ENCODE assay signal across 7 cellular contexts in genomic region chr2:15636972-15637785, GRCh38. TPM values are rescaled to one million over a fixed set of nuclear protein-coding genes. Genes with fewer than 3 reads are reported as not detected.
DNase-seq lines count a peak whose midpoint lies in the region; ATAC-seq, FAIRE-seq and TF ChIP-seq lines count a peak whose summit lies in the region.

No MANE protein-coding gene starts in this region.

- no peak for FAIRE-seq in astrocyte (lab: Jason Lieb, UNC)

- no peak overlapping the region for H3K4me2 ChIP-seq in astrocyte (ENCODE audit: low read length)
- H3K4me2 ChIP-seq in smooth muscle cell: no peak overlapping the region

- H3K4me1 ChIP-seq in astrocyte (ENCODE audit: insufficient read depth, low read length) (peaks cover 24% of the 10 kb centered on the region), smooth muscle cell (ENCODE audit: low read depth) (no peaks in the 10 kb centered on the region)

- in situ Hi-C loops in KBM-7 (cut with MboI; ENCODE audit: low pct_unique_long_range_greater_than_20kb, low sequenced_read_pairs): no loop called here

- H3K4me3 ChIP-seq in astrocyte (ENCODE audit: insufficient read depth, low read depth, low read length) (no peak overlapping the region), smooth muscle cell (no peak overlapping the region)

- H3K27me3 ChIP-seq in astrocyte (ENCODE audit: insufficient read depth, low read length) (no peaks in the 10 kb centered on the region), smooth muscle cell (ENCODE audit: low read depth) (no peaks in the 10 kb centered on the region)

- H2AFZ ChIP-seq in astrocyte (ENCODE audit: low read depth, low read length): no peak overlapping the region
- no peak overlapping the region for H2AFZ ChIP-seq in smooth muscle cell (ENCODE audit: low read depth)

- H3K9ac ChIP-seq in astrocyte (ENCODE audit: low read length) (peak overlapping the region; percentile 15), smooth muscle cell (ENCODE audit: low read depth) (no peak overlapping the region)

- peaks cover 10% of the 10 kb centered on the region for H3K9me3 Mint-ChIP-seq in astrocyte (ENCODE audit: unreplicated experiment)

- H3K9me3 ChIP-seq in astrocyte (ENCODE audit: insufficient read depth, low read depth, low read length) (peaks cover 4% of the 10 kb centered on the region), smooth muscle cell (replicated peaks; ENCODE audit: low read depth) (peaks cover 2% of the 10 kb centered on the region)

- H3K36me3 ChIP-seq in astrocyte (ENCODE audit: insufficient read depth, low read length): peaks cover 26% of the 10 kb centered on the region
- peaks cover 12% of the 10 kb centered on the region for H3K36me3 ChIP-seq in smooth muscle cell (ENCODE audit: low read depth)

- ATAC-seq in GM21786 (IDR thresholded peaks at IDR 0.05; ENCODE audit: unreplicated experiment) (peak; percentile 95), SK-N-SH treated with all-trans-retinoic acid at 6 μM for 48 hours (peak; percentile 94)

- H3K27me3 Mint-ChIP-seq in astrocyte (ENCODE audit: low read depth, unreplicated experiment): no peaks in the 10 kb centered on the region

- WGBS in smooth muscle cell (ENCODE audit: low lambda C conversion rate): 25% methylated on average over 6 of the region's 6 CpGs

- no peak overlapping the region for H3K4me3 Mint-ChIP-seq in astrocyte (ENCODE audit: unreplicated experiment)

- peak overlapping the region; percentile 15 for H3K27ac Mint-ChIP-seq in astrocyte (ENCODE audit: unreplicated experiment)

- peaks cover 23% of the 10 kb centered on the region for H3K36me3 Mint-ChIP-seq in astrocyte (ENCODE audit: low read depth, unreplicated experiment)

- H3K27ac ChIP-seq in astrocyte (ENCODE audit: low read depth, low read length): no peak overlapping the region
- H3K27ac ChIP-seq in smooth muscle cell (ENCODE audit: low read depth): no peak overlapping the region

- H3K4me1 Mint-ChIP-seq in astrocyte (ENCODE audit: low read depth, unreplicated experiment): peaks cover 51% of the 10 kb centered on the region

- TF ChIP-seq CTCF in GM12872 (IDR thresholded peaks at IDR 0.05; ENCODE audit: insufficient read depth, low read depth, low read length) (peak; percentile 77), astrocyte (IDR thresholded peaks at IDR 0.05; ENCODE audit: insufficient read depth, low read depth, low read length) (peak; percentile 93), smooth muscle cell (IDR thresholded peaks at IDR 0.05; ENCODE audit: borderline replicate concordance, insufficient read depth, poor library complexity, severe bottlenecking) (peak; percentile 97)

- H4K20me1 ChIP-seq in astrocyte (ENCODE audit: insufficient read depth, low read length): peaks cover 16% of the 10 kb centered on the region
- H4K20me1 ChIP-seq in smooth muscle cell (ENCODE audit: low read depth): no peaks in the 10 kb centered on the region

- DNase-seq in KBM-7 (peak; percentile 67), astrocyte (ENCODE audit: low read depth) (peak; percentile 46), hippocampal formation (lab: John Stamatoyannopoulos, UW) (peak; percentile 75 to 85), smooth muscle cell (lab: John Stamatoyannopoulos, UW; ENCODE audit: unreplicated experiment) (peak; percentile 4)

- H3K79me2 ChIP-seq in astrocyte (ENCODE audit: insufficient read depth, low read length) (no peaks in the 10 kb centered on the region), smooth muscle cell (ENCODE audit: low read depth) (no peaks in the 10 kb centered on the region)

- H3F3A ChIP-seq in smooth muscle cell (ENCODE audit: low read depth): peaks cover 43% of the 10 kb centered on the region

TF ChIP-seq in SK-N-SH treated with all-trans-retinoic acid at 6 μM for 48 hours, 23 proteins besides CTCF, POLR2A, EP300 and RAD21:
- TF ChIP-seq TSHZ2 (CRISPR knock-in tag; IDR thresholded peaks at IDR 0.05) (no peak; the same call in 1 of the 2 replicates), CSDC2 (CRISPR knock-in tag; IDR thresholded peaks at IDR 0.05) (0 out of 2 replicates have a peak, but pooled peaks have one; percentile 16), TCF4 (CRISPR knock-in tag; IDR thresholded peaks at IDR 0.05; ENCODE audit: borderline replicate concordance) (no peak), ZNF565 (CRISPR knock-in tag; conservative IDR thresholded peaks at IDR 0.05; ENCODE audit: low read depth) (no peak), ESRRG (CRISPR knock-in tag; IDR thresholded peaks at IDR 0.05) (no peak), GLIS3 (CRISPR knock-in tag; IDR thresholded peaks at IDR 0.05) (peak; percentile 55; the same call in 1 of the 2 replicates), SNAI2 (CRISPR knock-in tag; IDR thresholded peaks at IDR 0.05) (no peak)

RNA-seq across cellular contexts. Expression of gene DDX1, which starts 45.5 kb away (rescaled TPM):
- total RNA-seq in astrocyte (140 and 146 TPM in 2 replicates), smooth muscle cell (71.3 and 79.2 TPM in 2 replicates)
- polyA plus RNA-seq in smooth muscle cell: 78.7 and 80.0 TPM in 2 replicates

Comparison
In these comparisons a context has a peak if more than half of its experiments do, and no peak if none do; other contexts are left out.
1. DNase-seq: peak in every context shown above with its lines; median percentile 80 in hippocampal formation; 67 in KBM-7; 46 in astrocyte; 4 in smooth muscle cell.